Comparison of ENCODE assay signal across 13 cellular contexts in genomic region chr7:30524545-30524944, GRCh38.
"Had no signal": no experiment of that assay in that cellular context is flagged by ENCODE, and none has a peak within 500 bp of the region (broad histone marks: within the 10 kb centered on the region; RNA-seq: fewer than 3 reads in every experiment).

No MANE protein-coding gene starts in this region.

- H3K27me3 Mint-ChIP-seq: activated CD8-positive, alpha-beta T cell treated with anti-CD3 and anti-CD28 coated beads for 36 hours; stimulated activated naive B cell treated with anti-CD40 and anti-IgM and Interleukin-4, amounts not matched to agents 10 μg/mL and 1 μg/mL and 100 μg/mL, for 72 hours had no signal

- H3K27ac Mint-ChIP-seq: activated CD8-positive, alpha-beta T cell treated with anti-CD3 and anti-CD28 coated beads for 36 hours; activated T-helper 1 cell treated with anti-CD3 and anti-CD28 coated beads, Interleukin-12 subunit alpha, Interleukin-12 subunit beta, Interleukin-2, Interleukin-4 antibody, amounts not matched to agents 30 ng/mL and 10 ng/mL and 1 ng/mL, durations not matched to agents 14 hours and 24 hours and 36 hours; stimulated activated naive B cell treated with anti-CD40 and anti-IgM and Interleukin-4, amounts not matched to agents 10 μg/mL and 1 μg/mL and 100 μg/mL, for 72 hours had no signal

- ATAC-seq: activated CD8-positive, alpha-beta T cell treated with anti-CD3 and anti-CD28 coated beads for 36 hours; foreskin keratinocyte; stimulated activated naive B cell treated with anti-CD40 and anti-IgM and Interleukin-4, amounts not matched to agents 10 μg/mL and 1 μg/mL and 100 μg/mL, for 72 hours had no signal

- H3K4me3 ChIP-seq: cardiac muscle cell, left ventricle myocardium inferior, smooth muscle cell, transverse colon had no signal

- DNase-seq: activated CD4-positive, alpha-beta T cell treated with anti-CD3 and anti-CD28 coated beads for 4 hours; activated CD8-positive, alpha-beta memory T cell treated with anti-CD3 and anti-CD28 coated beads, Interleukin-2, amount 50 U/mL, for 48 hours; activated CD8-positive, alpha-beta T cell treated with anti-CD3 and anti-CD28 coated beads for 36 hours; activated naive CD4-positive, alpha-beta T cell; aorta; foreskin keratinocyte; left ventricle myocardium inferior; stimulated activated naive B cell treated with anti-CD40 and anti-IgM and Interleukin-4, amounts not matched to agents 10 μg/mL and 1 μg/mL and 100 μg/mL, for 72 hours; substantia nigra; transverse colon had no signal

- H3K9me3 Mint-ChIP-seq: activated CD8-positive, alpha-beta T cell treated with anti-CD3 and anti-CD28 coated beads for 36 hours; activated T-helper 1 cell treated with anti-CD3 and anti-CD28 coated beads, Interleukin-12 subunit alpha, Interleukin-12 subunit beta, Interleukin-2, Interleukin-4 antibody, amounts not matched to agents 30 ng/mL and 10 ng/mL and 1 ng/mL, durations not matched to agents 14 hours and 24 hours and 36 hours; stimulated activated naive B cell treated with anti-CD40 and anti-IgM and Interleukin-4, amounts not matched to agents 10 μg/mL and 1 μg/mL and 100 μg/mL, for 72 hours had no signal

- H3K4me3 Mint-ChIP-seq: activated CD8-positive, alpha-beta T cell treated with anti-CD3 and anti-CD28 coated beads for 36 hours; activated T-helper 1 cell treated with anti-CD3 and anti-CD28 coated beads, Interleukin-12 subunit alpha, Interleukin-12 subunit beta, Interleukin-2, Interleukin-4 antibody, amounts not matched to agents 30 ng/mL and 10 ng/mL and 1 ng/mL, durations not matched to agents 14 hours and 24 hours and 36 hours; stimulated activated naive B cell treated with anti-CD40 and anti-IgM and Interleukin-4, amounts not matched to agents 10 μg/mL and 1 μg/mL and 100 μg/mL, for 72 hours had no signal
